ENCODE assay signal across 8 cellular contexts in genomic region chr2:161415041-161415440, GRCh38. TPM values are rescaled to one million over a fixed set of nuclear protein-coding genes. Genes with fewer than 3 reads are reported as not detected.
DNase-seq lines count a peak whose midpoint lies in the region; ATAC-seq and TF ChIP-seq lines count a peak whose summit lies in the region.

No MANE protein-coding gene starts in this region.

- H3K4me1 Mint-ChIP-seq in activated naive CD8-positive, alpha-beta T cell treated with anti-CD3 and anti-CD28 coated beads, Interleukin-2, amount 50 U/mL, for 24 hours, result peaks cover 46% of the 10 kb centered on the region

- peak overlapping the region; percentile 62 for H3K4me3 Mint-ChIP-seq in activated naive CD8-positive, alpha-beta T cell treated with anti-CD3 and anti-CD28 coated beads, Interleukin-2, amount 50 U/mL, for 24 hours

- no peaks in the 10 kb centered on the region for H3K9me3 ChIP-seq in mesodermal cell (ENCODE audit: control insufficient read depth, low read length)

- H3K36me3 Mint-ChIP-seq in activated naive CD8-positive, alpha-beta T cell treated with anti-CD3 and anti-CD28 coated beads, Interleukin-2, amount 50 U/mL, for 24 hours (ENCODE audit: low read depth), result peaks cover 13% of the 10 kb centered on the region

- peaks cover 10% of the 10 kb centered on the region for H3K4me1 ChIP-seq in mesodermal cell (ENCODE audit: control insufficient read depth, insufficient read depth, low read length, poor library complexity, severe bottlenecking)

- H3K9me3 Mint-ChIP-seq in activated naive CD8-positive, alpha-beta T cell treated with anti-CD3 and anti-CD28 coated beads, Interleukin-2, amount 50 U/mL, for 24 hours, result no peaks in the 10 kb centered on the region

- no peak for TF ChIP-seq CTCF in C4-2B (conservative IDR thresholded peaks at IDR 0.05)

- WGBS in mesodermal cell (ENCODE audit: insufficient coverage in 2 of 2), 2 experiments, result 0% methylated on average over 6 to 7 of the region's 13 CpGs

- H3K27me3 Mint-ChIP-seq in activated naive CD8-positive, alpha-beta T cell treated with anti-CD3 and anti-CD28 coated beads, Interleukin-2, amount 50 U/mL, for 24 hours, result peaks cover 56% of the 10 kb centered on the region

- peak; percentile 20 for ATAC-seq in GM19025 (IDR thresholded peaks at IDR 0.05; ENCODE audit: low read depth, unreplicated experiment)
- no peak for ATAC-seq in activated naive CD8-positive, alpha-beta T cell treated with anti-CD3 and anti-CD28 coated beads, Interleukin-2, amount 50 U/mL, for 24 hours
- no peak for ATAC-seq in HG02970 (IDR thresholded peaks at IDR 0.05; ENCODE audit: low FRiP score, unreplicated experiment)

- no peak overlapping the region for H3K27ac Mint-ChIP-seq in activated naive CD8-positive, alpha-beta T cell treated with anti-CD3 and anti-CD28 coated beads, Interleukin-2, amount 50 U/mL, for 24 hours

- H3K36me3 ChIP-seq in mesodermal cell (ENCODE audit: control insufficient read depth, insufficient read depth, low read length), result peaks cover 4% of the 10 kb centered on the region

- H3K4me3 ChIP-seq in mesodermal cell (ENCODE audit: extremely low read depth, insufficient read depth, low read length, poor library complexity, severe bottlenecking), result peak overlapping the region; percentile 27

- DNase-seq in HuH-7 (ENCODE audit: low spot score), result peak; percentile 52
- DNase-seq in activated naive CD8-positive, alpha-beta T cell treated with anti-CD3 and anti-CD28 coated beads, Interleukin-2, amount 50 U/mL, for 24 hours, result no peak
- DNase-seq in kidney glomerular epithelial cell (lab: John Stamatoyannopoulos, UW), result no peak
- DNase-seq in central memory CD4-positive, alpha-beta T cell, result no peak

- peak overlapping the region; percentile 13 for H3K27ac ChIP-seq in C4-2B
- H3K27ac ChIP-seq in mesodermal cell (ENCODE audit: low read depth, low read length, severe bottlenecking), result no peak overlapping the region

RNA-seq across cellular contexts. Expression of gene TBR1, which starts 1.1 kb away (rescaled TPM):
- polyA plus RNA-seq in mesodermal cell (2013, experiment 1 of 2), result not detected
- not detected for polyA plus RNA-seq in mesodermal cell (2013, experiment 2 of 2)
